1 cellular context compared by ENCODE assay signal in the genomic region with DNA sequence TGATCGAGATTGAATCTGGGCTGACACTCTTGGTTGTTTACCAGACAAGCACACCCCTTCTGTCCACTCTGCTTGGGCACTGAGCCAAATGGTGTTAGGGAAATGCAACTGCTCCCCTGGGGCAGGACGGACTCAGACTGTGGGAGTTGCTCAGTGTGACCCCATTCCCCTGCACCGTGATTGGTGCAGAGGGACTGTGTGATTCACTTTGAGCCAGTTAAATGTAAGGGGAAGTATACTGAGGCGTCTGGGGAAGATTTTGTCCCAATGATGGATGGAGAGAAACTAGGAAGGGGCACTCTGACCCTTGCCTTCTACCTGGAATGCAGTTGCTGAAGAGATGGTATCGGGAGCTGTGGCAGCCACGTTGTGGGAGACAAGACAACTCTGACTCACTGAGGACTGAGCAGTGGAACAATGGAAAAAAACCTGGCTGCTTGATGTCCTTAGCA.
TF ChIP-seq lines count a peak whose summit lies in the region.

No MANE protein-coding gene starts in this region.

TF ChIP-seq in HepG2, 621 proteins besides CTCF, POLR2A, EP300 and RAD21 (continued from another document):
- TF ChIP-seq, protein P1, sequence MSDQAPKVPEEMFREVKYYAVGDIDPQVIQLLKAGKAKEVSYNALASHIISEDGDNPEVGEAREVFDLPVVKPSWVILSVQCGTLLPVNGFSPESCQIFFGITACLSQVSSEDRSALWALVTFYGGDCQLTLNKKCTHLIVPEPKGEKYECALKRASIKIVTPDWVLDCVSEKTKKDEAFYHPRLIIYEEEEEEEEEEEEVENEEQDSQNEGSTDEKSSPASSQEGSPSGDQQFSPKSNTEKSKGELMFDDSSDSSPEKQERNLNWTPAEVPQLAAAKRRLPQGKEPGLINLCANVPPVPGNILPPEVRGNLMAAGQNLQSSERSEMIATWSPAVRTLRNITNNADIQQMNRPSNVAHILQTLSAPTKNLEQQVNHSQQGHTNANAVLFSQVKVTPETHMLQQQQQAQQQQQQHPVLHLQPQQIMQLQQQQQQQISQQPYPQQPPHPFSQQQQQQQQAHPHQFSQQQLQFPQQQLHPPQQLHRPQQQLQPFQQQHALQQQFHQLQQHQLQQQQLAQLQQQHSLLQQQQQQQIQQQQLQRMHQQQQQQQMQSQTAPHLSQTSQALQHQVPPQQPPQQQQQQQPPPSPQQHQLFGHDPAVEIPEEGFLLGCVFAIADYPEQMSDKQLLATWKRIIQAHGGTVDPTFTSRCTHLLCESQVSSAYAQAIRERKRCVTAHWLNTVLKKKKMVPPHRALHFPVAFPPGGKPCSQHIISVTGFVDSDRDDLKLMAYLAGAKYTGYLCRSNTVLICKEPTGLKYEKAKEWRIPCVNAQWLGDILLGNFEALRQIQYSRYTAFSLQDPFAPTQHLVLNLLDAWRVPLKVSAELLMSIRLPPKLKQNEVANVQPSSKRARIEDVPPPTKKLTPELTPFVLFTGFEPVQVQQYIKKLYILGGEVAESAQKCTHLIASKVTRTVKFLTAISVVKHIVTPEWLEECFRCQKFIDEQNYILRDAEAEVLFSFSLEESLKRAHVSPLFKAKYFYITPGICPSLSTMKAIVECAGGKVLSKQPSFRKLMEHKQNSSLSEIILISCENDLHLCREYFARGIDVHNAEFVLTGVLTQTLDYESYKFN (CRISPR knock-in tag; conservative IDR thresholded peaks at IDR 0.05), result 0 out of 2 replicates have a peak, but pooled peaks have one; percentile 21
- TF ChIP-seq, protein P2, sequence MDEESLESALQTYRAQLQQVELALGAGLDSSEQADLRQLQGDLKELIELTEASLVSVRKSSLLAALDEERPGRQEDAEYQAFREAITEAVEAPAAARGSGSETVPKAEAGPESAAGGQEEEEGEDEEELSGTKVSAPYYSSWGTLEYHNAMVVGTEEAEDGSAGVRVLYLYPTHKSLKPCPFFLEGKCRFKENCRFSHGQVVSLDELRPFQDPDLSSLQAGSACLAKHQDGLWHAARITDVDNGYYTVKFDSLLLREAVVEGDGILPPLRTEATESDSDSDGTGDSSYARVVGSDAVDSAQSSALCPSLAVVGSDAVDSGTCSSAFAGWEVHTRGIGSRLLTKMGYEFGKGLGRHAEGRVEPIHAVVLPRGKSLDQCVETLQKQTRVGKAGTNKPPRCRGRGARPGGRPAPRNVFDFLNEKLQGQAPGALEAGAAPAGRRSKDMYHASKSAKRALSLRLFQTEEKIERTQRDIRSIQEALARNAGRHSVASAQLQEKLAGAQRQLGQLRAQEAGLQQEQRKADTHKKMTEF (CRISPR knock-in tag; IDR thresholded peaks at IDR 0.05), result peak; percentile 40; the same call in 1 of the 2 replicates
- TF ChIP-seq, protein P3, sequence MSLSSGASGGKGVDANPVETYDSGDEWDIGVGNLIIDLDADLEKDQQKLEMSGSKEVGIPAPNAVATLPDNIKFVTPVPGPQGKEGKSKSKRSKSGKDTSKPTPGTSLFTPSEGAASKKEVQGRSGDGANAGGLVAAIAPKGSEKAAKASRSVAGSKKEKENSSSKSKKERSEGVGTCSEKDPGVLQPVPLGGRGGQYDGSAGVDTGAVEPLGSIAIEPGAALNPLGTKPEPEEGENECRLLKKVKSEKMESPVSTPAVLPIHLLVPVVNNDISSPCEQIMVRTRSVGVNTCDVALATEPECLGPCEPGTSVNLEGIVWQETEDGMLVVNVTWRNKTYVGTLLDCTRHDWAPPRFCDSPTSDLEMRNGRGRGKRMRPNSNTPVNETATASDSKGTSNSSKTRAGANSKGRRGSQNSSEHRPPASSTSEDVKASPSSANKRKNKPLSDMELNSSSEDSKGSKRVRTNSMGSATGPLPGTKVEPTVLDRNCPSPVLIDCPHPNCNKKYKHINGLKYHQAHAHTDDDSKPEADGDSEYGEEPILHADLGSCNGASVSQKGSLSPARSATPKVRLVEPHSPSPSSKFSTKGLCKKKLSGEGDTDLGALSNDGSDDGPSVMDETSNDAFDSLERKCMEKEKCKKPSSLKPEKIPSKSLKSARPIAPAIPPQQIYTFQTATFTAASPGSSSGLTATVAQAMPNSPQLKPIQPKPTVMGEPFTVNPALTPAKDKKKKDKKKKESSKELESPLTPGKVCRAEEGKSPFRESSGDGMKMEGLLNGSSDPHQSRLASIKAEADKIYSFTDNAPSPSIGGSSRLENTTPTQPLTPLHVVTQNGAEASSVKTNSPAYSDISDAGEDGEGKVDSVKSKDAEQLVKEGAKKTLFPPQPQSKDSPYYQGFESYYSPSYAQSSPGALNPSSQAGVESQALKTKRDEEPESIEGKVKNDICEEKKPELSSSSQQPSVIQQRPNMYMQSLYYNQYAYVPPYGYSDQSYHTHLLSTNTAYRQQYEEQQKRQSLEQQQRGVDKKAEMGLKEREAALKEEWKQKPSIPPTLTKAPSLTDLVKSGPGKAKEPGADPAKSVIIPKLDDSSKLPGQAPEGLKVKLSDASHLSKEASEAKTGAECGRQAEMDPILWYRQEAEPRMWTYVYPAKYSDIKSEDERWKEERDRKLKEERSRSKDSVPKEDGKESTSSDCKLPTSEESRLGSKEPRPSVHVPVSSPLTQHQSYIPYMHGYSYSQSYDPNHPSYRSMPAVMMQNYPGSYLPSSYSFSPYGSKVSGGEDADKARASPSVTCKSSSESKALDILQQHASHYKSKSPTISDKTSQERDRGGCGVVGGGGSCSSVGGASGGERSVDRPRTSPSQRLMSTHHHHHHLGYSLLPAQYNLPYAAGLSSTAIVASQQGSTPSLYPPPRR (CRISPR knock-in tag; IDR thresholded peaks at IDR 0.05; ENCODE audit: borderline replicate concordance), result peak; percentile 33; the same call in 1 of the 2 replicates
- TF ChIP-seq FOXA3 (CRISPR knock-in tag; IDR thresholded peaks at IDR 0.05) (peak; percentile 56; the same call in 1 of the 2 replicates), STAG1 (CRISPR knock-in tag; IDR thresholded peaks at IDR 0.05) (no peak), SP5 (CRISPR knock-in tag; IDR thresholded peaks at IDR 0.05; ENCODE audit: borderline replicate concordance, low read depth) (no peak), CCDC6 (CRISPR knock-in tag; IDR thresholded peaks at IDR 0.05) (no peak)
